ENCODE assay signal across 13 cellular contexts in the genomic region with DNA sequence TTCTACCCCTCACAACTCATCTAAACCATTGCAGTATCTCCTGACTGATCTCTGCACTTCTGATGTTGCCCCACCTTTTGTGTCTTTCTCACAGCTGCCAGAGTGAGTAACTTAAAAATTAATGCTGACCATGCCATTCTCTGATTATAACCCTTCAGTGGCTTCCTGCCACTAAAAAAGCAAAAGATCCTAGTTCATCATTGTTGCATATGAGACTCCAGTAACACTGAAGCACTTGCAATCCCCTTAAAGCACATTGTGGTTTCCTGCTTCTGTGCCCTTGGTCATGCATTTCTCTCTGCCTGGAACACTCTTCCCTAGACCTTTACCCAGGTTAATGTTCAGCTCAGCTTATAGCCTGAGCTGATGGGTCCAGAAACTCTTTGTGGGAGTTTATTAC.
DNase-seq lines count a peak whose midpoint lies in the region; ATAC-seq lines count a peak whose summit lies in the region.
"Had no signal": no experiment of that assay in that cellular context is flagged by ENCODE, and none has a peak within 500 bp of the region (broad histone marks: within the 10 kb centered on the region; RNA-seq: fewer than 3 reads in every experiment).

No MANE protein-coding gene starts in this region.

- ATAC-seq in GM21528 (IDR thresholded peaks at IDR 0.05; ENCODE audit: low FRiP score, unreplicated experiment) (peak; percentile 69), HG03565 (IDR thresholded peaks at IDR 0.05; ENCODE audit: unreplicated experiment) (peak; percentile 49), HG02571 (IDR thresholded peaks at IDR 0.05; ENCODE audit: unreplicated experiment) (no peak), left cardiac atrium (no peak)
- no peak for ATAC-seq in stimulated activated memory B cell treated with anti-CD40 and anti-IgM and Interleukin-4, amounts not matched to agents 10 μg/mL and 1 μg/mL and 100 μg/mL, for 72 hours
- ATAC-seq in stimulated activated naive B cell treated with anti-CD40 and anti-IgM and Interleukin-4, amounts not matched to agents 10 μg/mL and 1 μg/mL and 100 μg/mL, for 72 hours (replicated peaks), result no peak

- H3K36me3 Mint-ChIP-seq in stimulated activated memory B cell treated with anti-CD40 and anti-IgM and Interleukin-4, amounts not matched to agents 10 μg/mL and 1 μg/mL and 100 μg/mL, for 72 hours, result peaks cover 13% of the 10 kb centered on the region
- H3K36me3 Mint-ChIP-seq in stimulated activated naive B cell treated with anti-CD40 and anti-IgM and Interleukin-4, amounts not matched to agents 10 μg/mL and 1 μg/mL and 100 μg/mL, for 72 hours, result peaks cover 4 to 10% of the 10 kb centered on the region in 2 donors

- no peak overlapping the region for H3K4me3 Mint-ChIP-seq in stimulated activated memory B cell treated with anti-CD40 and anti-IgM and Interleukin-4, amounts not matched to agents 10 μg/mL and 1 μg/mL and 100 μg/mL, for 72 hours
- no peak overlapping the region for H3K4me3 Mint-ChIP-seq in stimulated activated naive B cell treated with anti-CD40 and anti-IgM and Interleukin-4, amounts not matched to agents 10 μg/mL and 1 μg/mL and 100 μg/mL, for 72 hours
- H3K4me3 Mint-ChIP-seq: activated CD4-positive, alpha-beta memory T cell treated with anti-CD3 and anti-CD28 coated beads, Interleukin-2, amount 10 ng/mL, durations not matched to agents 7 days and 5 days; activated naive CD8-positive, alpha-beta T cell treated with anti-CD3 and anti-CD28 coated beads, Interleukin-2, amount 10 ng/mL, durations not matched to agents 7 days and 5 days; dendritic cell treated with granulocyte-macrophage colony-stimulating factor and Interleukin-4, amounts not matched to agents 40 ng/mL and 50 ng/mL, for 4 days had no signal

- no peak overlapping the region for H3K27ac Mint-ChIP-seq in stimulated activated memory B cell treated with anti-CD40 and anti-IgM and Interleukin-4, amounts not matched to agents 10 μg/mL and 1 μg/mL and 100 μg/mL, for 72 hours
- H3K27ac Mint-ChIP-seq in stimulated activated naive B cell treated with anti-CD40 and anti-IgM and Interleukin-4, amounts not matched to agents 10 μg/mL and 1 μg/mL and 100 μg/mL, for 72 hours, result no peak overlapping the region
- H3K27ac Mint-ChIP-seq: activated CD4-positive, alpha-beta memory T cell treated with anti-CD3 and anti-CD28 coated beads, Interleukin-2, amount 10 ng/mL, durations not matched to agents 7 days and 5 days; activated naive CD8-positive, alpha-beta T cell treated with anti-CD3 and anti-CD28 coated beads, Interleukin-2, amount 10 ng/mL, durations not matched to agents 7 days and 5 days; dendritic cell treated with granulocyte-macrophage colony-stimulating factor and Interleukin-4, amounts not matched to agents 40 ng/mL and 50 ng/mL, for 4 days had no signal

- H3K27me3 Mint-ChIP-seq in stimulated activated memory B cell treated with anti-CD40 and anti-IgM and Interleukin-4, amounts not matched to agents 10 μg/mL and 1 μg/mL and 100 μg/mL, for 72 hours, result no peaks in the 10 kb centered on the region
- no peaks in the 10 kb centered on the region for H3K27me3 Mint-ChIP-seq in stimulated activated naive B cell treated with anti-CD40 and anti-IgM and Interleukin-4, amounts not matched to agents 10 μg/mL and 1 μg/mL and 100 μg/mL, for 72 hours
- H3K27me3 Mint-ChIP-seq: activated CD4-positive, alpha-beta memory T cell treated with anti-CD3 and anti-CD28 coated beads, Interleukin-2, amount 10 ng/mL, durations not matched to agents 7 days and 5 days; activated naive CD8-positive, alpha-beta T cell treated with anti-CD3 and anti-CD28 coated beads, Interleukin-2, amount 10 ng/mL, durations not matched to agents 7 days and 5 days; dendritic cell treated with granulocyte-macrophage colony-stimulating factor and Interleukin-4, amounts not matched to agents 40 ng/mL and 50 ng/mL, for 4 days had no signal

- H3K4me1 Mint-ChIP-seq in stimulated activated memory B cell treated with anti-CD40 and anti-IgM and Interleukin-4, amounts not matched to agents 10 μg/mL and 1 μg/mL and 100 μg/mL, for 72 hours, result no peaks in the 10 kb centered on the region
- no peaks in the 10 kb centered on the region for H3K4me1 Mint-ChIP-seq in stimulated activated naive B cell treated with anti-CD40 and anti-IgM and Interleukin-4, amounts not matched to agents 10 μg/mL and 1 μg/mL and 100 μg/mL, for 72 hours
- H3K4me1 Mint-ChIP-seq: activated CD4-positive, alpha-beta memory T cell treated with anti-CD3 and anti-CD28 coated beads, Interleukin-2, amount 10 ng/mL, durations not matched to agents 7 days and 5 days; activated naive CD8-positive, alpha-beta T cell treated with anti-CD3 and anti-CD28 coated beads, Interleukin-2, amount 10 ng/mL, durations not matched to agents 7 days and 5 days had no signal

- H3K9me3 Mint-ChIP-seq in stimulated activated memory B cell treated with anti-CD40 and anti-IgM and Interleukin-4, amounts not matched to agents 10 μg/mL and 1 μg/mL and 100 μg/mL, for 72 hours, result no peaks in the 10 kb centered on the region
- no peaks in the 10 kb centered on the region for H3K9me3 Mint-ChIP-seq in stimulated activated naive B cell treated with anti-CD40 and anti-IgM and Interleukin-4, amounts not matched to agents 10 μg/mL and 1 μg/mL and 100 μg/mL, for 72 hours
- H3K9me3 Mint-ChIP-seq: activated CD4-positive, alpha-beta memory T cell treated with anti-CD3 and anti-CD28 coated beads, Interleukin-2, amount 10 ng/mL, durations not matched to agents 7 days and 5 days; activated naive CD8-positive, alpha-beta T cell treated with anti-CD3 and anti-CD28 coated beads, Interleukin-2, amount 10 ng/mL, durations not matched to agents 7 days and 5 days; dendritic cell treated with granulocyte-macrophage colony-stimulating factor and Interleukin-4, amounts not matched to agents 40 ng/mL and 50 ng/mL, for 4 days had no signal

- intact Hi-C loops in left cardiac atrium (cut with DNase I), result no loop called here

- DNase-seq in GF-D8 (lab: John Stamatoyannopoulos, UW), result peak; percentile 33
- DNase-seq in glomerular visceral epithelial cell (ENCODE audit: extremely low spot score), result peak; percentile 84
- DNase-seq in stimulated activated naive B cell treated with anti-CD40 and anti-IgM and Interleukin-4, amounts not matched to agents 10 μg/mL and 1 μg/mL and 100 μg/mL, for 72 hours, result no peak
- DNase-seq in left cardiac atrium, result no peak
- DNase-seq: activated CD4-positive, alpha-beta memory T cell treated with anti-CD3 and anti-CD28 coated beads, Interleukin-2, amount 10 ng/mL, durations not matched to agents 7 days and 5 days; activated naive CD8-positive, alpha-beta T cell treated with anti-CD3 and anti-CD28 coated beads, Interleukin-2, amount 10 ng/mL, durations not matched to agents 7 days and 5 days; BE2C; NCI-H2081 treated with DMSO at 0.1 percent for 48 hours had no signal

Comparison
In these comparisons a context has a peak if more than half of its experiments do, and no peak if none do; other contexts are left out.
1. DNase-seq: peak in GF-D8 (single experiment) and glomerular visceral epithelial cell (single experiment); none in stimulated activated naive B cell treated with anti-CD40 and anti-IgM and Interleukin-4, amounts not matched to agents 10 μg/mL and 1 μg/mL and 100 μg/mL, for 72 hours (single experiment) and left cardiac atrium (single experiment).
2. ATAC-seq: peak in GM21528 (single experiment) and HG03565 (single experiment); none in HG02571 (single experiment), stimulated activated memory B cell treated with anti-CD40 and anti-IgM and Interleukin-4, amounts not matched to agents 10 μg/mL and 1 μg/mL and 100 μg/mL, for 72 hours (single experiment), stimulated activated naive B cell treated with anti-CD40 and anti-IgM and Interleukin-4, amounts not matched to agents 10 μg/mL and 1 μg/mL and 100 μg/mL, for 72 hours (0 of 2) and left cardiac atrium (0 of 2).